In the genomic region with DNA sequence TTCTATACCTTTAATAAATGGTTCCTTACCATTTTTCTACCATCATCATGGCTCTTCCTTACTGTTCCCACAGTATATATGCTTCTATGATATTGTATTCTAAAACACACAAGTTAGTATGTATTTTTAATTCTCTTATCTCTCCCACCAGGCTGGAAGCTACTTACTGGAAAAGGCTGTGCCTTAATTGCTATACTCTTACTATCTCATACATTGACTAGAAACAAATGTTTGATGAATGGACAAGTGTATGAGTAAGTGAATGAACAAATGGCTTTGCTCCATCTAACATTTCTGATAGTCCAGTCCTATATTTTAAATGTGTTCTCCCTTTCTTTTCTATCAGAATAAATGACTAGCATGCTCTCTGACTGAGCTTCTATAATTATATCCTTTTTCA, we compare ENCODE assay signal across 31 cellular contexts.
"Had no signal": no experiment of that assay in that cellular context is flagged by ENCODE, and none has a peak within 500 bp of the region (broad histone marks: within the 10 kb centered on the region; RNA-seq: fewer than 3 reads in every experiment).

No MANE protein-coding gene starts in this region.

- H3K27me3 Mint-ChIP-seq: progenitor cell of endocrine pancreas; stimulated activated memory B cell treated with anti-CD40 and anti-IgM and Interleukin-4, amounts not matched to agents 10 μg/mL and 1 μg/mL and 100 μg/mL, for 72 hours; stimulated activated naive CD8-positive, alpha-beta T cell treated with anti-CD3 and anti-CD28 coated beads, Interleukin-15, amount 100 ng/mL, for 72 hours; type B pancreatic cell had no signal

- H3K4me3 ChIP-seq: neural progenitor cell, ovary, psoas muscle, right lobe of liver, sigmoid colon, spleen, suprapubic skin, testis, tibial artery, transverse colon, upper lobe of right lung, uterus had no signal

- H3K36me3 ChIP-seq: neural progenitor cell, ovary, right lobe of liver, sigmoid colon, spleen, suprapubic skin, tibial artery, transverse colon, upper lobe of right lung, uterus had no signal

- H3K27me3 ChIP-seq: neural progenitor cell, ovary, right lobe of liver, sigmoid colon, spleen, suprapubic skin, testis, tibial artery, transverse colon, upper lobe of right lung, uterus had no signal

- H3K36me3 Mint-ChIP-seq: natural killer cell; neural progenitor cell; stimulated activated memory B cell treated with anti-CD40 and anti-IgM and Interleukin-4, amounts not matched to agents 10 μg/mL and 1 μg/mL and 100 μg/mL, for 72 hours; type B pancreatic cell had no signal

- H3K4me3 Mint-ChIP-seq: natural killer cell; nephron; neural progenitor cell; stimulated activated memory B cell treated with anti-CD40 and anti-IgM and Interleukin-4, amounts not matched to agents 10 μg/mL and 1 μg/mL and 100 μg/mL, for 72 hours; stimulated activated naive CD8-positive, alpha-beta T cell treated with anti-CD3 and anti-CD28 coated beads, Interleukin-15, amount 100 ng/mL, for 72 hours; type B pancreatic cell had no signal

- H3K4me1 ChIP-seq: neural progenitor cell, parathyroid adenoma, psoas muscle, right lobe of liver, sigmoid colon, spleen, suprapubic skin, testis, tibial artery, transverse colon, upper lobe of right lung, uterus had no signal

- H3K4me2 ChIP-seq: neural progenitor cell had no signal

- H3K9ac ChIP-seq: neural progenitor cell, parathyroid adenoma had no signal

- H2AFZ ChIP-seq: neural progenitor cell, parathyroid adenoma had no signal

- H3K27ac Mint-ChIP-seq: natural killer cell; nephron; neural progenitor cell; progenitor cell of endocrine pancreas; stimulated activated memory B cell treated with anti-CD40 and anti-IgM and Interleukin-4, amounts not matched to agents 10 μg/mL and 1 μg/mL and 100 μg/mL, for 72 hours; stimulated activated naive CD8-positive, alpha-beta T cell treated with anti-CD3 and anti-CD28 coated beads, Interleukin-15, amount 100 ng/mL, for 72 hours; type B pancreatic cell had no signal

- H3K4me1 Mint-ChIP-seq: nephron had no signal

- H3K27ac ChIP-seq: neural progenitor cell, ovary, parathyroid adenoma, psoas muscle, right lobe of liver, sigmoid colon, spleen, suprapubic skin, testis, tibial artery, transverse colon, upper lobe of right lung, uterus had no signal

- H3K9me3 ChIP-seq: ovary, psoas muscle, right lobe of liver, sigmoid colon, spleen, suprapubic skin, testis, tibial artery, transverse colon, upper lobe of right lung, uterus had no signal

- DNase-seq: natural killer cell; occipital lobe; ovary; posterior cingulate gyrus; psoas muscle; right cardiac atrium; right lobe of liver; sigmoid colon; small intestine; spleen; stimulated activated CD4-positive, alpha-beta T cell treated with anti-CD3 and anti-CD28 coated beads, Interleukin-12 subunit alpha, Interleukin-12 subunit beta, amount 100 ng/mL, for 4 hours; stimulated activated CD4-positive, alpha-beta T cell treated with anti-CD3 and anti-CD28 coated beads, Interleukin-1b, Interleukin-23, amount 100 ng/mL, for 48 hours; stimulated activated CD4-positive, alpha-beta T cell treated with anti-CD3 and anti-CD28 coated beads, Interleukin-4, amount 100 ng/mL, for 1 hour; stimulated activated CD4-positive, alpha-beta T cell treated with anti-CD3 and anti-CD28 coated beads, Interleukin-4, amount 100 ng/mL, for 4 hours; stimulated activated CD8-positive, alpha-beta memory T cell treated with anti-CD3 and anti-CD28 coated beads, Interleukin-4, amount 100 ng/mL, for 48 hours; stimulated activated naive CD4-positive, alpha-beta T cell; stimulated activated naive CD8-positive, alpha-beta T cell treated with anti-CD3 and anti-CD28 coated beads, Interleukin-15, amount 100 ng/mL, for 72 hours; stimulated activated naive CD8-positive, alpha-beta T cell treated with anti-CD3 and anti-CD28 coated beads, Interleukin-15, Interleukin-2, amounts not matched to agents 100 U/mL and 50 U/mL, for 24 hours; substantia nigra; testis; tibial artery; transverse colon; upper lobe of right lung; uterus had no signal

- H3K79me2 ChIP-seq: parathyroid adenoma had no signal

- ATAC-seq: natural killer cell; psoas muscle; right cardiac atrium; right lobe of liver; stimulated activated memory B cell treated with anti-CD40 and anti-IgM and Interleukin-4, amounts not matched to agents 10 μg/mL and 1 μg/mL and 100 μg/mL, for 72 hours; stimulated activated naive CD8-positive, alpha-beta T cell treated with anti-CD3 and anti-CD28 coated beads, Interleukin-15, amount 100 ng/mL, for 72 hours; stimulated activated naive CD8-positive, alpha-beta T cell treated with anti-CD3 and anti-CD28 coated beads, Interleukin-15, Interleukin-2, amounts not matched to agents 100 U/mL and 50 U/mL, for 24 hours; upper lobe of right lung had no signal
